11 cellular contexts compared by ENCODE assay signal in the genomic region with DNA sequence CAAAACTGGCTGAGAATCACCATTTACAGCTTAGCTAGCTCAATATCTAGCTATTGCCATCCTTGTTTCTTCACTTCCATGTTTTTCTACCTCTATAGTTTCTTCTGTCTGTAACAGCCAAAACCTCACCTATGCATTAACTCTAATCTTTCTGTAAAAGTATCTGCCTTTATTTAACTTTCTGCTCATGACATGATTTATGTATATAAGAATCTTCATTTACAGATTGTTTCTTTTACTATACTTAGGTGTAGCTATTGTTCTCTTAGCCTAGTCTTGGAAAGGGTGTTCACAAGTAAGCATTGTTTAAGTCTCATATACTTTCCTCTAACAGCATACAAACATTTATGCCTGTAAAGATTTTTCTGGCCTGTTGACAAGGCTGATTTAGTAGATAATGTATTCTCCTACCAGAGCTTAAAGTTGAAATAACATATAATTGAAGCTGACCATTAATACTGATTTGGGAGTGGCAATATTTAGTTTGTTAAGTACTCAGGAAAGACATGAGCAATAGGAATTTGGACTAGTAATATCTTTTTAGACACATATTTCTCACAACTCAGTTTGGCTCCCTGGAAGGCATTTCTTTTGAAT. TPM values are rescaled to one million over a fixed set of nuclear protein-coding genes. Genes with fewer than 3 reads are reported as not detected.
DNase-seq lines count a peak whose midpoint lies in the region; ATAC-seq, FAIRE-seq and TF ChIP-seq lines count a peak whose summit lies in the region.
"Had no signal": no experiment of that assay in that cellular context is flagged by ENCODE, and none has a peak within 500 bp of the region (broad histone marks: within the 10 kb centered on the region; RNA-seq: fewer than 3 reads in every experiment).

No MANE protein-coding gene starts in this region.

- ATAC-seq in A549 (no peak), GM23338 (no peak)
- ATAC-seq: CD8-positive, alpha-beta T cell had no signal

- no peak for TF ChIP-seq POLR2A in A549 (IDR thresholded peaks at IDR 0.05; ENCODE audit: low read length)

- H3K9ac ChIP-seq in mesenchymal stem cell (ENCODE audit: low read length) (no peak overlapping the region), neural progenitor cell (no peak overlapping the region)

- TF ChIP-seq EP300 in A549 (IDR thresholded peaks at IDR 0.05) = no peak

- H3K4me3 ChIP-seq in A549 (no peak overlapping the region), GM23338 (no peak overlapping the region), mesenchymal stem cell (ENCODE audit: insufficient read depth in 1 of 2, low read depth in 1 of 2, low read length in 2 of 2) (no peak overlapping the region), neural progenitor cell (no peak overlapping the region)

- no peaks in the 10 kb centered on the region for H3K79me1 ChIP-seq in mesenchymal stem cell (replicated peaks; ENCODE audit: low read length, poor library complexity, severe bottlenecking)

- no peak overlapping the region for H2AK5ac ChIP-seq in mesenchymal stem cell (ENCODE audit: low read length, severe bottlenecking)

- H3K27me3 ChIP-seq in GM23338 (ENCODE audit: insufficient read depth) (no peaks in the 10 kb centered on the region), mesenchymal stem cell (ENCODE audit: control insufficient read depth in 1 of 2, insufficient read depth in 1 of 2, low read length in 2 of 2) (no peaks in the 10 kb centered on the region), neural progenitor cell (no peaks in the 10 kb centered on the region)

- H3K27ac ChIP-seq in A549 (peak overlapping the region; percentile 32 to 56; a peak in 4 of 6 replicates), GM23338 (ENCODE audit: low read depth) (no peak overlapping the region), mesenchymal stem cell (ENCODE audit: low read length, poor library complexity, severe bottlenecking) (peak overlapping the region; percentile 61), neural progenitor cell (no peak overlapping the region)

- peaks cover 27% of the 10 kb centered on the region for H3K4me1 ChIP-seq in A549
- H3K4me1 ChIP-seq in GM23338 (ENCODE audit: insufficient read depth) = 0 out of 2 replicates have a peak, but pooled peaks cover 7% of the 10 kb centered on the region
- peaks cover 8% of the 10 kb centered on the region for H3K4me1 ChIP-seq in mesenchymal stem cell (ENCODE audit: control insufficient read depth, insufficient read depth, low read depth, low read length)
- no peaks in the 10 kb centered on the region for H3K4me1 ChIP-seq in neural progenitor cell

- H3K79me2 ChIP-seq in GM23338 (replicated peaks; ENCODE audit: insufficient read depth) = no peaks in the 10 kb centered on the region
- no peaks in the 10 kb centered on the region for H3K79me2 ChIP-seq in neural progenitor cell (ENCODE audit: low read depth)

- H3K9me3 Mint-ChIP-seq in GM23338 (no peaks in the 10 kb centered on the region), neural progenitor cell (no peaks in the 10 kb centered on the region)
- peaks cover 5% of the 10 kb centered on the region for H3K9me3 Mint-ChIP-seq in activated CD4-positive, alpha-beta memory T cell treated with anti-CD3 and anti-CD28 coated beads, Interleukin-2, amount 10 ng/mL, durations not matched to agents 7 days and 5 days

- H3K9me3 ChIP-seq in A549 (no peaks in the 10 kb centered on the region), mesenchymal stem cell (ENCODE audit: control insufficient read depth, low read length) (no peaks in the 10 kb centered on the region), neural progenitor cell (ENCODE audit: low read depth) (no peaks in the 10 kb centered on the region)

- no peak overlapping the region for H3K23ac ChIP-seq in mesenchymal stem cell (ENCODE audit: low read length in 2 of 2)

- POLR2A ChIA-PET in A549 (lab: Yijun Ruan, JAX) = no interaction called here
- POLR2A ChIA-PET in activated CD4-positive, alpha-beta memory T cell treated with anti-CD3 and anti-CD28 coated beads, Interleukin-2, amount 10 ng/mL, durations not matched to agents 7 days and 5 days (lab: Charles Lee) = no interaction called here

- no peak overlapping the region for H2AFZ ChIP-seq in GM23338
- H2AFZ ChIP-seq in mesenchymal stem cell (ENCODE audit: low read depth, low read length) = no peak overlapping the region
- H2AFZ ChIP-seq in neural progenitor cell (replicated peaks) = no peak overlapping the region

- H3K18ac ChIP-seq in mesenchymal stem cell (ENCODE audit: low read depth in 1 of 2, low read length in 2 of 2) = peak overlapping the region in 1 of 2 experiments; percentile 64

- no peak overlapping the region for H4K8ac ChIP-seq in mesenchymal stem cell (ENCODE audit: low read length)

- H3K27me3 Mint-ChIP-seq in GM23338 (ENCODE audit: insufficient read depth, low read depth, poor library complexity) (no peaks in the 10 kb centered on the region), neural progenitor cell (ENCODE audit: insufficient read depth, low read depth) (no peaks in the 10 kb centered on the region)
- no peaks in the 10 kb centered on the region for H3K27me3 Mint-ChIP-seq in activated CD4-positive, alpha-beta memory T cell treated with anti-CD3 and anti-CD28 coated beads, Interleukin-2, amount 10 ng/mL, durations not matched to agents 7 days and 5 days

- H2BK12ac ChIP-seq in mesenchymal stem cell (ENCODE audit: low read length in 2 of 2) = no peak overlapping the region

- H2BK120ac ChIP-seq in mesenchymal stem cell (ENCODE audit: low read depth, low read length) = no peak overlapping the region

- peaks cover 34% of the 10 kb centered on the region; the same call in 2 of the 3 replicates for H3K4me1 Mint-ChIP-seq in GM23338
- peaks cover 38% of the 10 kb centered on the region for H3K4me1 Mint-ChIP-seq in activated CD4-positive, alpha-beta memory T cell treated with anti-CD3 and anti-CD28 coated beads, Interleukin-2, amount 10 ng/mL, durations not matched to agents 7 days and 5 days
- H3K4me1 Mint-ChIP-seq in neural progenitor cell = no peaks in the 10 kb centered on the region

- no peak for FAIRE-seq in A549 (lab: Jason Lieb, UNC)

- H4K91ac ChIP-seq in mesenchymal stem cell (ENCODE audit: low read length) = no peak overlapping the region

- no peak overlapping the region for H2BK15ac ChIP-seq in mesenchymal stem cell (ENCODE audit: low read depth, poor library complexity, severe bottlenecking)

- peak overlapping the region in 1 of 2 experiments; percentile 68 for H3K4ac ChIP-seq in mesenchymal stem cell (ENCODE audit: low read depth in 1 of 2, low read length in 2 of 2)

- H3F3A ChIP-seq in GM23338 (replicated peaks; ENCODE audit: low read depth) (no peaks in the 10 kb centered on the region), neural progenitor cell (ENCODE audit: low read depth) (no peaks in the 10 kb centered on the region)

- TF ChIP-seq RAD21 in A549 (conservative IDR thresholded peaks at IDR 0.05 in 1 of 2, IDR thresholded peaks at IDR 0.05 in 1 of 2) = no peak

- TF ChIP-seq CTCF in A549 (IDR thresholded peaks at IDR 0.05) (no peak), GM23338 (conservative IDR thresholded peaks at IDR 0.05; ENCODE audit: low read depth in 2 of 2) (no peak), neural progenitor cell (IDR thresholded peaks at IDR 0.05) (no peak)

- H3K36me3 ChIP-seq in GM23338 (ENCODE audit: insufficient read depth) = no peaks in the 10 kb centered on the region
- no peaks in the 10 kb centered on the region for H3K36me3 ChIP-seq in mesenchymal stem cell (ENCODE audit: control insufficient read depth in 1 of 2, insufficient read depth in 2 of 2, low read depth in 1 of 2, low read length in 2 of 2)
- no peaks in the 10 kb centered on the region for H3K36me3 ChIP-seq in neural progenitor cell

- H2BK5ac ChIP-seq in mesenchymal stem cell (ENCODE audit: low read depth, low read length, poor library complexity, severe bottlenecking) = no peak overlapping the region

- no peaks in the 10 kb centered on the region for H4K20me1 ChIP-seq in GM23338 (replicated peaks; ENCODE audit: insufficient read depth)
- H4K20me1 ChIP-seq in neural progenitor cell (ENCODE audit: low read depth) = no peaks in the 10 kb centered on the region

- H3K36me3 Mint-ChIP-seq in GM23338 (ENCODE audit: low read depth) = no peaks in the 10 kb centered on the region; the same call in 2 of the 3 replicates
- H3K36me3 Mint-ChIP-seq in activated CD4-positive, alpha-beta memory T cell treated with anti-CD3 and anti-CD28 coated beads, Interleukin-2, amount 10 ng/mL, durations not matched to agents 7 days and 5 days (ENCODE audit: low read depth) = peaks cover 36% of the 10 kb centered on the region
- H3K36me3 Mint-ChIP-seq in neural progenitor cell = peaks cover 2% of the 10 kb centered on the region

- H3K14ac ChIP-seq in mesenchymal stem cell (ENCODE audit: low read length in 2 of 2) = no peak overlapping the region

- CTCF ChIA-PET in A549 (lab: Yijun Ruan, JAX) = interaction anchor here (0.6 to 1.5 kb wide), 3 partner anchors 19 to 297 kb away, joined by 3 to 4 read pairs (median 4); no protein-coding TSS in a partner anchor
- CTCF ChIA-PET in activated CD4-positive, alpha-beta memory T cell treated with anti-CD3 and anti-CD28 coated beads, Interleukin-2, amount 10 ng/mL, durations not matched to agents 7 days and 5 days (lab: Charles Lee) = interaction anchor here (3.9 kb wide), 1 partner anchor 15 kb away, joined by 24 read pairs; no protein-coding TSS in a partner anchor

- peak overlapping the region; percentile 18; the same call in 1 of the 3 replicates for H3K4me2 ChIP-seq in A549
- no peak overlapping the region for H3K4me2 ChIP-seq in GM23338
- no peak overlapping the region for H3K4me2 ChIP-seq in mesenchymal stem cell (ENCODE audit: low read length, poor library complexity, severe bottlenecking)
- no peak overlapping the region for H3K4me2 ChIP-seq in neural progenitor cell

- no peaks in the 10 kb centered on the region for H3K9me2 ChIP-seq in GM23338 (ENCODE audit: insufficient read depth)

- DNase-seq in A549 (ENCODE audit: low read depth in 1 of 2, low spot score in 1 of 2) (no peak), GM23338 (ENCODE audit: low spot score) (no peak), mesenchymal stem cell (peak; percentile 31), neural progenitor cell (ENCODE audit: low spot score) (no peak), SIG-M5 (lab: John Stamatoyannopoulos, UW) (no peak), EL (no peak)
- no peak for DNase-seq in activated CD4-positive, alpha-beta memory T cell treated with anti-CD3 and anti-CD28 coated beads, Interleukin-2, amount 10 ng/mL, durations not matched to agents 7 days and 5 days
- DNase-seq in activated CD8-positive, alpha-beta memory T cell treated with anti-CD3 and anti-CD28 coated beads, Interleukin-2, amount 50 U/mL, for 48 hours = no peak
- DNase-seq: CD8-positive, alpha-beta T cell; NCI-H1105 treated with DMSO at 0.1 percent for 48 hours; NCI-H82 had no signal

- H3K4me3 Mint-ChIP-seq in GM23338 (no peak overlapping the region), neural progenitor cell (no peak overlapping the region)
- H3K4me3 Mint-ChIP-seq in activated CD4-positive, alpha-beta memory T cell treated with anti-CD3 and anti-CD28 coated beads, Interleukin-2, amount 10 ng/mL, durations not matched to agents 7 days and 5 days = no peak overlapping the region
- H3K4me3 Mint-ChIP-seq: CD8-positive, alpha-beta T cell had no signal

- H3K27ac Mint-ChIP-seq in GM23338 (peak overlapping the region; percentile 77), neural progenitor cell (no peak overlapping the region)
- H3K27ac Mint-ChIP-seq in activated CD4-positive, alpha-beta memory T cell treated with anti-CD3 and anti-CD28 coated beads, Interleukin-2, amount 10 ng/mL, durations not matched to agents 7 days and 5 days = peak overlapping the region; percentile 74
- H3K27ac Mint-ChIP-seq: CD8-positive, alpha-beta T cell had no signal

RNA-seq across cellular contexts. Expression of a gene that starts 9.4 kb away (rescaled TPM):
- polyA plus RNA-seq in A549 (2011; rRNA removed) (0.29 and 0.45 TPM in 2 replicates), A549 (2017; fragmentation: RNase III; extraction: RNeasy Plus Mini Kit Qiagen cat#74134 plus additional on column Dnase treatment) (0.19 to 0.45 TPM (median 0.22 TPM) in 3 replicates), GM23338 (2016; fragmentation: Nextera tagmentation; extraction: Ambion mirVana) (1.3 and 1.6 TPM in 2 replicates)
- 0.07 and 0.26 TPM in 2 replicates for polyA plus RNA-seq in A549 (2012; cell fraction: cytosol; rRNA removed)
- polyA plus RNA-seq in A549 (2012; cell fraction: nucleus; rRNA removed) = 0.06 and 0.12 TPM in 2 replicates
- 0.21 and 1.8 TPM in 2 replicates for polyA minus RNA-seq in A549 (2011; rRNA and poly(A)+ RNA removed)
- total RNA-seq in GM23338 (2014; rRNA removed; shearing (Covaris generic)) = not detected in 2 replicates
- 1 to 10 TPM; 1.9 to 2.0 TPM for total RNA-seq in activated CD4-positive, alpha-beta memory T cell treated with anti-CD3 and anti-CD28 coated beads, Interleukin-2, amount 10 ng/mL, durations not matched to agents 7 days and 5 days
- polyA plus RNA-seq in mesenchymal stem cell (2013, experiment 1 of 2) = 200 TPM
- polyA plus RNA-seq in mesenchymal stem cell (2013, experiment 2 of 2) = 198 TPM
- total RNA-seq in neural progenitor cell (ENCODE audit: low replicate concordance) = 0.09 and 0.15 TPM in 2 replicates

Comparison
In these comparisons a context has a peak if more than half of its experiments do, and no peak if none do; other contexts are left out.
1. H3K27ac ChIP-seq: peak in A549 (2 of 2) and mesenchymal stem cell (single experiment); none in GM23338 (single experiment) and neural progenitor cell (single experiment).